In genomic region chr1:11982010-11982392, GRCh38 we compare ENCODE assay signal across 9 cellular contexts. TPM values are rescaled to one million over a fixed set of nuclear protein-coding genes. Genes with fewer than 3 reads are reported as not detected.
DNase-seq lines count a peak whose midpoint lies in the region; ATAC-seq, FAIRE-seq and TF ChIP-seq lines count a peak whose summit lies in the region.
"Had no signal": no experiment of that assay in that cellular context is flagged by ENCODE, and none has a peak within 500 bp of the region (broad histone marks: within the 10 kb centered on the region; RNA-seq: fewer than 3 reads in every experiment).

No MANE protein-coding gene starts in this region.

- peak overlapping the region in 1 of 2 donors; percentile 86 for H3K4me3 ChIP-seq in kidney (ENCODE audit: low read length in 2 of 2)
- no peak overlapping the region for H3K4me3 ChIP-seq in aorta (ENCODE audit: low read length in 2 of 2)

- no peak for FAIRE-seq in kidney (lab: Jason Lieb, UNC)

- peak overlapping the region; percentile 98 for H3K27ac Mint-ChIP-seq in activated T-helper 1 cell treated with anti-CD3 and anti-CD28 coated beads, Interleukin-12 subunit alpha, Interleukin-12 subunit beta, Interleukin-2, Interleukin-4 antibody, amounts not matched to agents 30 ng/mL and 10 ng/mL and 1 ng/mL, durations not matched to agents 14 hours and 24 hours and 36 hours

- no peaks in the 10 kb centered on the region for H3K27me3 ChIP-seq in aorta (ENCODE audit: control insufficient read depth in 1 of 2, insufficient read depth in 2 of 2, low read length in 1 of 2)
- H3K27me3 ChIP-seq: MG63 had no signal

- H3K9me3 Mint-ChIP-seq in activated T-helper 1 cell treated with anti-CD3 and anti-CD28 coated beads, Interleukin-12 subunit alpha, Interleukin-12 subunit beta, Interleukin-2, Interleukin-4 antibody, amounts not matched to agents 30 ng/mL and 10 ng/mL and 1 ng/mL, durations not matched to agents 14 hours and 24 hours and 36 hours: no peaks in the 10 kb centered on the region

- H3K4me1 ChIP-seq in kidney (ENCODE audit: control insufficient read depth in 1 of 2, insufficient read depth in 1 of 2, low read depth in 1 of 2, low read length in 2 of 2) (peaks cover 5 to 20% of the 10 kb centered on the region in 2 donors), aorta (ENCODE audit: control insufficient read depth in 1 of 2, insufficient read depth in 2 of 2, low read length in 2 of 2) (no peaks in the 10 kb centered on the region)

- no peaks in the 10 kb centered on the region for H3K9me3 ChIP-seq in kidney (ENCODE audit: control insufficient read depth in 1 of 2, low read length in 2 of 2)
- H3K9me3 ChIP-seq in aorta (ENCODE audit: control insufficient read depth, low read length): no peaks in the 10 kb centered on the region
- H3K9me3 ChIP-seq: MG63 had no signal

- H3K36me3 ChIP-seq in kidney (ENCODE audit: control insufficient read depth in 1 of 2, insufficient read depth in 2 of 2, low read length in 2 of 2): peaks cover 8 to 14% of the 10 kb centered on the region in 2 donors
- no peaks in the 10 kb centered on the region for H3K36me3 ChIP-seq in aorta (ENCODE audit: control insufficient read depth in 1 of 2, insufficient read depth in 2 of 2, low read length in 1 of 2)

- intact Hi-C loops in activated T-helper 1 cell treated with anti-CD3 and anti-CD28 coated beads, Interleukin-12 subunit alpha, Interleukin-12 subunit beta, Interleukin-2, Interleukin-4 antibody, amounts not matched to agents 30 ng/mL and 10 ng/mL and 1 ng/mL, durations not matched to agents 14 hours and 24 hours and 36 hours (cut with micrococcal nuclease): no loop called here
- intact Hi-C loops in kidney (cut with DNase I) (no loop called here), aorta (cut with DNase I) (loop anchor here in 1 of 2 donors (5.0 kb wide), 2 partner anchors 45 to 145 kb away; no protein-coding TSS in a partner anchor)

- no peaks in the 10 kb centered on the region for H3K27me3 Mint-ChIP-seq in activated T-helper 1 cell treated with anti-CD3 and anti-CD28 coated beads, Interleukin-12 subunit alpha, Interleukin-12 subunit beta, Interleukin-2, Interleukin-4 antibody, amounts not matched to agents 30 ng/mL and 10 ng/mL and 1 ng/mL, durations not matched to agents 14 hours and 24 hours and 36 hours (ENCODE audit: insufficient read depth)

- DNase-seq in AML-193 (lab: John Stamatoyannopoulos, UW) (peak; percentile 80 to 83), kidney (no peak), aorta (no peak), NCI-H146 (lab: John Stamatoyannopoulos, UW) (no peak)
- no peak for DNase-seq in activated T-helper 1 cell treated with anti-CD3 and anti-CD28 coated beads, Interleukin-12 subunit alpha, Interleukin-12 subunit beta, Interleukin-2, Interleukin-4 antibody, amounts not matched to agents 30 ng/mL and 10 ng/mL and 1 ng/mL, durations not matched to agents 14 hours and 24 hours and 36 hours (ENCODE audit: low spot score)
- DNase-seq: MG63 had no signal

- no peak overlapping the region for H3K27ac ChIP-seq in kidney (ENCODE audit: low read depth in 2 of 2, low read length in 2 of 2)
- no peak overlapping the region for H3K27ac ChIP-seq in aorta (ENCODE audit: low read depth in 1 of 2, low read length in 2 of 2)

- peaks cover 32% of the 10 kb centered on the region for H3K36me3 Mint-ChIP-seq in activated T-helper 1 cell treated with anti-CD3 and anti-CD28 coated beads, Interleukin-12 subunit alpha, Interleukin-12 subunit beta, Interleukin-2, Interleukin-4 antibody, amounts not matched to agents 30 ng/mL and 10 ng/mL and 1 ng/mL, durations not matched to agents 14 hours and 24 hours and 36 hours (ENCODE audit: low read depth)

- H3K9ac ChIP-seq in kidney (ENCODE audit: low read length in 2 of 2): no peak overlapping the region

- 56 to 76% methylated on average over 3 of the region's 3 CpGs for WGBS in aorta, 2 donors

- peaks cover 38% of the 10 kb centered on the region for H3K4me1 Mint-ChIP-seq in activated T-helper 1 cell treated with anti-CD3 and anti-CD28 coated beads, Interleukin-12 subunit alpha, Interleukin-12 subunit beta, Interleukin-2, Interleukin-4 antibody, amounts not matched to agents 30 ng/mL and 10 ng/mL and 1 ng/mL, durations not matched to agents 14 hours and 24 hours and 36 hours (ENCODE audit: low read depth)

- ATAC-seq in aorta (ENCODE audit: low FRiP score) (no peak), GM18517 (IDR thresholded peaks at IDR 0.05; ENCODE audit: unreplicated experiment) (no peak), GM21723 (IDR thresholded peaks at IDR 0.05; ENCODE audit: unreplicated experiment) (no peak)

- TF ChIP-seq CTCF in GM12874 (IDR thresholded peaks at IDR 0.05; ENCODE audit: insufficient read depth, low read depth, low read length) (peak; percentile 40), kidney (IDR thresholded peaks at IDR 0.05; ENCODE audit: borderline replicate concordance, extremely low read depth, insufficient read depth) (peak; percentile 17)

- H3K4me3 Mint-ChIP-seq in activated T-helper 1 cell treated with anti-CD3 and anti-CD28 coated beads, Interleukin-12 subunit alpha, Interleukin-12 subunit beta, Interleukin-2, Interleukin-4 antibody, amounts not matched to agents 30 ng/mL and 10 ng/mL and 1 ng/mL, durations not matched to agents 14 hours and 24 hours and 36 hours: peak overlapping the region; percentile 98

RNA-seq across cellular contexts. Expression of gene MFN2, which starts 1.8 kb away (rescaled TPM):
- 88.1 and 95.4 TPM in 2 replicates for total RNA-seq in activated T-helper 1 cell treated with anti-CD3 and anti-CD28 coated beads, Interleukin-12 subunit alpha, Interleukin-12 subunit beta, Interleukin-2, Interleukin-4 antibody, amounts not matched to agents 30 ng/mL and 10 ng/mL and 1 ng/mL, durations not matched to agents 14 hours and 24 hours and 36 hours
- 77.6 TPM for total RNA-seq in kidney
- polyA plus RNA-seq in kidney (ENCODE audit: insufficient read depth, low read depth, low replicate concordance): 41.1 TPM
- total RNA-seq in aorta: 10 to 100 TPM; 57.1 TPM
- polyA plus RNA-seq in aorta: 10 to 100 TPM; 22.4 to 33.3 TPM

RNA-seq across cellular contexts. Expression of gene MIIP, which starts 37.3 kb away (rescaled TPM):
- total RNA-seq in activated T-helper 1 cell treated with anti-CD3 and anti-CD28 coated beads, Interleukin-12 subunit alpha, Interleukin-12 subunit beta, Interleukin-2, Interleukin-4 antibody, amounts not matched to agents 30 ng/mL and 10 ng/mL and 1 ng/mL, durations not matched to agents 14 hours and 24 hours and 36 hours: 74.9 and 75.3 TPM in 2 replicates
- total RNA-seq in kidney (24.7 TPM), aorta (10 to 100 TPM; 19.5 to 25.4 TPM)
- polyA plus RNA-seq in kidney (ENCODE audit: insufficient read depth, low read depth, low replicate concordance) (28.5 TPM), aorta (100 to 1,000 TPM in 1 of 2 donors, 10 to 100 TPM in 1; 16.3 to 132 TPM)

RNA-seq across cellular contexts. Expression of gene PLOD1, which starts 47.5 kb away (rescaled TPM):
- 32.3 and 37.8 TPM in 2 replicates for total RNA-seq in activated T-helper 1 cell treated with anti-CD3 and anti-CD28 coated beads, Interleukin-12 subunit alpha, Interleukin-12 subunit beta, Interleukin-2, Interleukin-4 antibody, amounts not matched to agents 30 ng/mL and 10 ng/mL and 1 ng/mL, durations not matched to agents 14 hours and 24 hours and 36 hours
- total RNA-seq in kidney (58.8 TPM), aorta (10 to 100 TPM; 80.2 to 95.9 TPM)
- polyA plus RNA-seq in kidney (ENCODE audit: insufficient read depth, low read depth, low replicate concordance) (103 TPM), aorta (10 to 100 TPM; 28.9 to 60.0 TPM)

RNA-seq across cellular contexts. Expression of gene KIAA2013, which starts 55.8 kb away (rescaled TPM):
- 38.2 and 39.1 TPM in 2 replicates for total RNA-seq in activated T-helper 1 cell treated with anti-CD3 and anti-CD28 coated beads, Interleukin-12 subunit alpha, Interleukin-12 subunit beta, Interleukin-2, Interleukin-4 antibody, amounts not matched to agents 30 ng/mL and 10 ng/mL and 1 ng/mL, durations not matched to agents 14 hours and 24 hours and 36 hours
- total RNA-seq in kidney: 42.5 TPM
- 52.1 TPM for polyA plus RNA-seq in kidney (ENCODE audit: insufficient read depth, low read depth, low replicate concordance)
- 10 to 100 TPM; 31.7 to 37.1 TPM for total RNA-seq in aorta
- 10 to 100 TPM; 19.7 to 34.6 TPM for polyA plus RNA-seq in aorta

Comparison
In these comparisons a context has a peak if more than half of its experiments do, and no peak if none do; other contexts are left out.
1. DNase-seq: peak in AML-193 (2 of 2); none in activated T-helper 1 cell treated with anti-CD3 and anti-CD28 coated beads, Interleukin-12 subunit alpha, Interleukin-12 subunit beta, Interleukin-2, Interleukin-4 antibody, amounts not matched to agents 30 ng/mL and 10 ng/mL and 1 ng/mL, durations not matched to agents 14 hours and 24 hours and 36 hours (single experiment), kidney (single experiment), aorta (0 of 2) and NCI-H146 (single experiment).